In genomic region chr6:106997392-106998257, GRCh38 we compare ENCODE assay signal across 8 cellular contexts. TPM values are rescaled to one million over a fixed set of nuclear protein-coding genes. Genes with fewer than 3 reads are reported as not detected.
DNase-seq lines count a peak whose midpoint lies in the region; ATAC-seq and TF ChIP-seq lines count a peak whose summit lies in the region.

No MANE protein-coding gene starts in this region.

- H3K27me3 Mint-ChIP-seq in CD4-positive, alpha-beta memory T cell = peaks cover 2 to 3% of the 10 kb centered on the region in 2 donors
- H3K27me3 Mint-ChIP-seq in naive B cell = peaks cover 0 to 7% (median 0%) of the 10 kb centered on the region in 3 donors

- H3K27me3 ChIP-seq in CD4-positive, alpha-beta memory T cell (ENCODE audit: insufficient read depth, low read length) = no peaks in the 10 kb centered on the region
- H3K27me3 ChIP-seq in dorsolateral prefrontal cortex (peaks cover 0 to 5% (median 0%) of the 10 kb centered on the region in 45 donors), transverse colon (no peaks in the 10 kb centered on the region)

- H3K27ac Mint-ChIP-seq in CD4-positive, alpha-beta memory T cell = peak overlapping the region in 1 of 7 donors; percentile 3
- H3K27ac Mint-ChIP-seq in naive B cell = no peak overlapping the region

- H3K9me3 Mint-ChIP-seq in CD4-positive, alpha-beta memory T cell = no peaks in the 10 kb centered on the region
- H3K9me3 Mint-ChIP-seq in naive B cell = no peaks in the 10 kb centered on the region

- no peak for TF ChIP-seq POLR2A in transverse colon (IDR thresholded peaks at IDR 0.05)

- peak in 4 of 5 donors; percentile 29 to 43 (median 36) for DNase-seq in CD4-positive, alpha-beta memory T cell
- peak; percentile 57 for DNase-seq in NCI-H2107 treated with DMSO at 0.1 percent for 48 hours (lab: John Stamatoyannopoulos, UW; ENCODE audit: unreplicated experiment)
- peak in 1 of 10 donors; percentile 49 for DNase-seq in dorsolateral prefrontal cortex
- DNase-seq in naive B cell = peak; percentile 49
- peak; percentile 63 for DNase-seq in transverse colon

- TF ChIP-seq EP300 in transverse colon (IDR thresholded peaks at IDR 0.05; ENCODE audit: low read depth) = no peak

- no peaks in the 10 kb centered on the region for H3K36me3 ChIP-seq in CD4-positive, alpha-beta memory T cell (ENCODE audit: insufficient read depth, low read length)
- H3K36me3 ChIP-seq in transverse colon = no peaks in the 10 kb centered on the region

- CTCF ChIA-PET in CD4-positive, alpha-beta memory T cell (lab: Charles Lee; ENCODE audit: partially characterized antibody) = interaction anchor here (0.6 to 2.0 kb wide), 17 partner anchors 9 to 662 kb away, joined by 3 to 8 read pairs (median 5); partner anchors contain the start of gene CD24

- ATAC-seq in GM21390 (IDR thresholded peaks at IDR 0.05; ENCODE audit: unreplicated experiment) = peak; percentile 53
- ATAC-seq in naive B cell (ENCODE audit: low read depth in 2 of 2) = peak; percentile 56 to 76
- no peak for ATAC-seq in HG02885 (IDR thresholded peaks at IDR 0.05; ENCODE audit: poor library complexity, unreplicated experiment)

- 43 to 100% methylated on average over 2 to 14 of the region's 14 CpGs for WGBS in transverse colon (ENCODE audit: low coverage in 1 of 2), 2 donors

- in situ Hi-C loops in transverse colon (cut with MboI; ENCODE audit: low pct_ligation_motif_present in 1 of 4, low pct_unique_long_range_greater_than_20kb in 1 of 4, low sequenced_read_pairs in 3 of 4) = loop anchor here in 2 of 4 donors (25.0 kb wide), 2 partner anchors 385 to 660 kb away; partner anchors contain the start of gene ATG5 (in 2 of the 2)

- H3K4me3 Mint-ChIP-seq in CD4-positive, alpha-beta memory T cell = no peak overlapping the region
- H3K4me3 Mint-ChIP-seq in naive B cell = peak overlapping the region in 1 of 8 donors; percentile 64

- no peaks in the 10 kb centered on the region for H3K36me3 Mint-ChIP-seq in CD4-positive, alpha-beta memory T cell
- no peaks in the 10 kb centered on the region for H3K36me3 Mint-ChIP-seq in naive B cell

- no peak overlapping the region for H3K27ac ChIP-seq in CD4-positive, alpha-beta memory T cell (ENCODE audit: low read depth, low read length)
- H3K27ac ChIP-seq in dorsolateral prefrontal cortex (no peak overlapping the region), transverse colon (no peak overlapping the region)

- H3K4me1 Mint-ChIP-seq in CD4-positive, alpha-beta memory T cell = peaks cover 0 to 6% (median 1%) of the 10 kb centered on the region in 4 donors
- H3K4me1 Mint-ChIP-seq in naive B cell = peaks cover 4 to 6% (median 6%) of the 10 kb centered on the region in 3 donors

- no peaks in the 10 kb centered on the region for H3K9me3 ChIP-seq in CD4-positive, alpha-beta memory T cell (ENCODE audit: control insufficient read depth in 1 of 2, low read length in 2 of 2)
- H3K9me3 ChIP-seq in transverse colon = no peaks in the 10 kb centered on the region

- TF ChIP-seq CTCF in WI38 (IDR thresholded peaks at IDR 0.05; ENCODE audit: low read depth, low read length) (peak; percentile 84), dorsolateral prefrontal cortex (IDR thresholded peaks at IDR 0.05 in 54 of 56, conservative IDR thresholded peaks at IDR 0.05 in 2 of 56; ENCODE audit: low read depth in 1 of 56, partially characterized antibody in 56 of 56) (peak; percentile 26 to 72 (median 57)), transverse colon (IDR thresholded peaks at IDR 0.05) (peak; percentile 49 to 78 (median 65))

- POLR2A ChIA-PET in CD4-positive, alpha-beta memory T cell (lab: Charles Lee; ENCODE audit: partially characterized antibody) = no interaction called here

- no peaks in the 10 kb centered on the region for H3K4me1 ChIP-seq in CD4-positive, alpha-beta memory T cell (ENCODE audit: insufficient read depth, low read length)
- peaks cover 0 to 6% (median 0%) of the 10 kb centered on the region in 4 donors for H3K4me1 ChIP-seq in transverse colon

- H3K4me3 ChIP-seq in CD4-positive, alpha-beta memory T cell (ENCODE audit: low read length in 2 of 2) = no peak overlapping the region
- H3K4me3 ChIP-seq in WI38 (ENCODE audit: low read depth, low read length) = no peak overlapping the region
- no peak overlapping the region for H3K4me3 ChIP-seq in dorsolateral prefrontal cortex
- no peak overlapping the region for H3K4me3 ChIP-seq in transverse colon

- intact Hi-C loops in CD4-positive, alpha-beta memory T cell (cut with micrococcal nuclease) = loop anchor here (1.0 kb wide), 1 partner anchor 551 kb away; no protein-coding TSS in a partner anchor
- intact Hi-C loops in dorsolateral prefrontal cortex (cut with DNase I) (no loop called here), transverse colon (cut with DNase I; ENCODE audit: low total_unique reads) (no loop called here)

RNA-seq across cellular contexts. Expression of gene CD24, which starts 23.1 kb away (rescaled TPM):
- total RNA-seq in CD4-positive, alpha-beta memory T cell = not detected
- under 1 TPM in 1 of 2 donors, not detected in 1; 0.99 TPM for polyA plus RNA-seq in CD4-positive, alpha-beta memory T cell
- total RNA-seq in dorsolateral prefrontal cortex (10 to 100 TPM in 30 of 120 experiments, 1 to 10 TPM in 90; 1.4 to 17.5 (median 7.1) TPM), transverse colon (1,000 to 10,000 TPM in 2 of 4 donors, 100 to 1,000 TPM in 2; 466 to 2,167 (median 1,255) TPM)
- 100 to 1,000 TPM in 5 of 6 donors, 10 to 100 TPM in 1; 69.7 to 206 (median 181) TPM for polyA plus RNA-seq in naive B cell (ENCODE audit: low read depth in 6 of 6)

RNA-seq across cellular contexts. Expression of gene MTRES1, which starts 30.4 kb away (rescaled TPM):
- total RNA-seq in CD4-positive, alpha-beta memory T cell = 10 to 100 TPM; 21.6 to 23.7 TPM
- 10 to 100 TPM; 12.1 to 19.4 TPM for polyA plus RNA-seq in CD4-positive, alpha-beta memory T cell
- total RNA-seq in dorsolateral prefrontal cortex (10 to 100 TPM; 11.8 to 29.9 (median 22.5) TPM), transverse colon (10 to 100 TPM; 11.1 to 28.7 (median 21.6) TPM)
- polyA plus RNA-seq in naive B cell (ENCODE audit: low read depth in 6 of 6) = 10 to 100 TPM; 10.6 to 13.6 (median 11.7) TPM

Comparison
In these comparisons a context has a peak if more than half of its experiments do, and no peak if none do; other contexts are left out.
1. RNA of gene CD24, which starts 23.1 kb away (total RNA-seq): 466 to 2,167 TPM in transverse colon; 1.4 to 17.5 TPM in dorsolateral prefrontal cortex and not detected in CD4-positive, alpha-beta memory T cell; every median in the first group is over 10 times any median in the second.
2. Peak in every context shown above with its lines, with median percentiles within 50 percentile points of each other: CTCF ChIP-seq.